ENCODE assay signal across 24 cellular contexts in genomic region chr1:74609810-74610371, GRCh38.
"Had no signal": no experiment of that assay in that cellular context is flagged by ENCODE, and none has a peak within 500 bp of the region (broad histone marks: within the 10 kb centered on the region; RNA-seq: fewer than 3 reads in every experiment).

No MANE protein-coding gene starts in this region.

- H3K4me3 ChIP-seq: stomach, suprapubic skin, thoracic aorta, thyroid gland, tibial artery, tibial nerve, transverse colon, upper lobe of left lung, upper lobe of right lung, uterus, vagina had no signal

- H3K4me1 ChIP-seq: stomach, suprapubic skin, thyroid gland, tibial artery, tibial nerve, transverse colon, upper lobe of left lung, upper lobe of right lung, uterus, vagina had no signal

- H3K36me3 ChIP-seq: stomach, suprapubic skin, thoracic aorta, thyroid gland, tibial artery, tibial nerve, transverse colon, upper lobe of left lung, upper lobe of right lung, uterus, vagina had no signal

- H3K27ac ChIP-seq: stomach, suprapubic skin, thoracic aorta, thyroid gland, tibial artery, tibial nerve, transverse colon, upper lobe of left lung, upper lobe of right lung, uterus, vagina had no signal

- ATAC-seq: stimulated activated effector memory CD8-positive, alpha-beta T cell treated with anti-CD3 and anti-CD28 coated beads, Interleukin-12 subunit alpha, Interleukin-12 subunit beta, amount 100 ng/mL, for 72 hours; stimulated activated memory B cell treated with anti-CD40 and anti-IgM and Interleukin-4, amounts not matched to agents 10 μg/mL and 1 μg/mL and 100 μg/mL, for 72 hours; stimulated activated naive B cell treated with anti-CD40 and anti-IgM and Interleukin-4, amounts not matched to agents 10 μg/mL and 1 μg/mL and 100 μg/mL, for 72 hours; stimulated activated naive CD8-positive, alpha-beta T cell treated with anti-CD3 and anti-CD28 coated beads, Interleukin-15, amount 100 ng/mL, for 72 hours; stimulated activated naive CD8-positive, alpha-beta T cell treated with anti-CD3 and anti-CD28 coated beads, Interleukin-15, Interleukin-2, amounts not matched to agents 100 U/mL and 50 U/mL, for 24 hours; upper lobe of right lung had no signal

- H3K9me3 ChIP-seq: suprapubic skin, thoracic aorta, thyroid gland, tibial nerve, transverse colon, upper lobe of left lung, upper lobe of right lung, uterus, vagina had no signal

- DNase-seq: stimulated activated CD4-positive, alpha-beta T cell treated with anti-CD3 and anti-CD28 coated beads, Interleukin-2, amount 100 ng/mL, for 48 hours; stimulated activated CD4-positive, alpha-beta T cell treated with anti-CD3 and anti-CD28 coated beads, Interleukin-4, amount 100 ng/mL, for 1 hour; stimulated activated CD4-positive, alpha-beta T cell treated with anti-CD3 and anti-CD28 coated beads, Interleukin-4, amount 100 ng/mL, for 24 hours; stimulated activated CD4-positive, alpha-beta T cell treated with anti-CD3 and anti-CD28 coated beads, Interleukin-4, amount 100 ng/mL, for 4 hours; stimulated activated CD8-positive, alpha-beta memory T cell treated with anti-CD3 and anti-CD28 coated beads, Interleukin-4, amount 100 ng/mL, for 48 hours; stimulated activated naive B cell treated with anti-CD40 and anti-IgM and Interleukin-4, amounts not matched to agents 10 μg/mL and 1 μg/mL and 100 μg/mL, for 72 hours; stimulated activated naive CD4-positive, alpha-beta T cell; stimulated activated naive CD4-positive, alpha-beta T cell treated with Interleukin-2 at 50 U/mL for 16 hours; stimulated activated naive CD8-positive, alpha-beta T cell treated with anti-CD3 and anti-CD28 coated beads, Interleukin-15, amount 100 ng/mL, for 72 hours; stimulated activated naive CD8-positive, alpha-beta T cell treated with anti-CD3 and anti-CD28 coated beads, Interleukin-15, Interleukin-2, amounts not matched to agents 100 U/mL and 50 U/mL, for 24 hours; stomach; substantia nigra; thyroid gland; tibial artery; transverse colon; upper lobe of left lung; upper lobe of right lung; uterus had no signal

- H3K27me3 ChIP-seq: stomach, suprapubic skin, thyroid gland, tibial artery, tibial nerve, transverse colon, upper lobe of left lung, upper lobe of right lung, uterus, vagina had no signal
